In the genomic region with DNA sequence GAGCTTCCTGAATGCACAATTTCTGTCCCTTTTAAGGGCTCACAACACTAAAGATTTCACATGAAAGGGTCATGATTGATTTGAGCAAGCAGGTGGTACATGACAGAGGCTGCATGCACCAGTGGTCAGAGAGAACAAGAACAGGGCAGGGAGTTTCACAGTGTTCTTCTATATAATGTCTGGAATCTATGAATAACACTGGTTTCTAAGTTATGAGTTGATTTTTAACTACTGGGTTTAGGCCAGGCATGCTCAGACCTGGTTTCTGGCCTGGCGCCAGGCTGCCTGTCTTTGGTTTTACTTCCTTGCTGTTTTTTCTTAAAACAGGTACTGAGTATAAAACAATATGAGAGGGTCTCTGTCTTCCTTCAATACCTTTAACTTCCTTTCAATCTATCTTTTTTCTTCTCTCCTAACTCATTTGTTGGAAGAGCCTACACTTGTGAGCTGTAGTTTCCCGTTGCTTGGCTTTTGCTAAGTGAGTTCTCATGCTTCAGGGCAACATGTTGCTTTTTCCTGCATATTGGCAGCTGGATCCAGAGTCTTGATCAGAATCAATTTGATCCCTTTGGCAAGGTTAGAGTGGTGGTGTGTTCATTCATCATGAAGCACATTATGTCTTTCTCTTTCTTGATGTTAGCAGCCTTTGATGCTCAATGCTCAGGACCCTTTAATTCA, we compare ENCODE assay signal across 12 cellular contexts. TPM values are rescaled to one million over a fixed set of nuclear protein-coding genes. Genes with fewer than 3 reads are reported as not detected.
A peak's percentile ranks its signal among the peaks of the same experiment; 100 is the strongest.
DNase-seq lines count a peak whose midpoint lies in the region; ATAC-seq, FAIRE-seq and TF ChIP-seq lines count a peak whose summit lies in the region.
"Had no signal": no experiment of that assay in that cellular context is flagged by ENCODE, and none has a peak within 500 bp of the region (broad histone marks: within the 10 kb centered on the region; RNA-seq: fewer than 3 reads in every experiment).

No MANE protein-coding gene starts in this region.

- H3K4me3 Mint-ChIP-seq in WTC11: no peak overlapping the region
- no peak overlapping the region for H3K4me3 Mint-ChIP-seq in stimulated activated naive CD8-positive, alpha-beta T cell treated with anti-CD3 and anti-CD28 coated beads, Interleukin-15, amount 100 ng/mL, for 72 hours
- H3K4me3 Mint-ChIP-seq in progenitor cell of endocrine pancreas (ENCODE audit: low read depth): no peak overlapping the region
- no peak overlapping the region for H3K4me3 Mint-ChIP-seq in effector memory CD8-positive, alpha-beta T cell

- no peak overlapping the region for H4K5ac ChIP-seq in H1 (ENCODE audit: insufficient read length, low read depth, low read length)

- no peaks in the 10 kb centered on the region for H3K9me3 ChIP-seq in H1 (ENCODE audit: insufficient read depth in 2 of 2, low read depth in 1 of 2, low read length in 1 of 2)
- H3K9me3 ChIP-seq: tibial nerve had no signal

- no peak overlapping the region for H3K4me2 ChIP-seq in H1 (ENCODE audit: insufficient read depth in 1 of 2, low read depth in 2 of 2, low read length in 2 of 2)
- H3K4me2 ChIP-seq: BLaER1 treated with 17β-estradiol and CSF1 and Interleukin-3, amounts not matched to agents 10 nM and 100 nM had no signal

- no peak overlapping the region for H2BK5ac ChIP-seq in H1 (ENCODE audit: low read depth, low read length)

- ATAC-seq in GM21515 (IDR thresholded peaks at IDR 0.05; ENCODE audit: unreplicated experiment) (peak; percentile 57), HG03342 (IDR thresholded peaks at IDR 0.05; ENCODE audit: unreplicated experiment) (peak; percentile 58), WTC11 (no peak)
- no peak for ATAC-seq in stimulated activated naive CD8-positive, alpha-beta T cell treated with anti-CD3 and anti-CD28 coated beads, Interleukin-15, amount 100 ng/mL, for 72 hours
- no peak for ATAC-seq in effector memory CD8-positive, alpha-beta T cell (replicated peaks)

- H3K27ac Mint-ChIP-seq in WTC11 (no peak overlapping the region; the same call in none of the 2 replicates), progenitor cell of endocrine pancreas (no peak overlapping the region)
- H3K27ac Mint-ChIP-seq in stimulated activated naive CD8-positive, alpha-beta T cell treated with anti-CD3 and anti-CD28 coated beads, Interleukin-15, amount 100 ng/mL, for 72 hours: no peak overlapping the region
- H3K27ac Mint-ChIP-seq in effector memory CD8-positive, alpha-beta T cell: no peak overlapping the region

- no peaks in the 10 kb centered on the region for H3K79me2 ChIP-seq in H1 (ENCODE audit: control insufficient read depth in 1 of 2, insufficient read depth in 2 of 2, low read length in 2 of 2)

- no peak overlapping the region for H3K14ac ChIP-seq in H1 (ENCODE audit: insufficient read length)

- H3K23ac ChIP-seq in H1 (ENCODE audit: insufficient read length): no peak overlapping the region

- H3K27me3 Mint-ChIP-seq in WTC11 (ENCODE audit: low read depth): no peaks in the 10 kb centered on the region; the same call in 1 of the 2 replicates
- peaks cover 31% of the 10 kb centered on the region for H3K27me3 Mint-ChIP-seq in stimulated activated naive CD8-positive, alpha-beta T cell treated with anti-CD3 and anti-CD28 coated beads, Interleukin-15, amount 100 ng/mL, for 72 hours
- no peaks in the 10 kb centered on the region for H3K27me3 Mint-ChIP-seq in progenitor cell of endocrine pancreas
- peaks cover 53% of the 10 kb centered on the region in 2 donors for H3K27me3 Mint-ChIP-seq in effector memory CD8-positive, alpha-beta T cell

- H3K79me1 ChIP-seq in H1 (ENCODE audit: low read depth, low read length): no peaks in the 10 kb centered on the region

- H2BK20ac ChIP-seq in H1 (ENCODE audit: low read length): no peak overlapping the region

- H3K36me3 Mint-ChIP-seq in WTC11 (no peaks in the 10 kb centered on the region; the same call in 1 of the 2 replicates), progenitor cell of endocrine pancreas (ENCODE audit: insufficient read depth) (no peaks in the 10 kb centered on the region)
- H3K36me3 Mint-ChIP-seq in effector memory CD8-positive, alpha-beta T cell (ENCODE audit: insufficient read depth): no peaks in the 10 kb centered on the region

- H3K27ac ChIP-seq in H1 (ENCODE audit: low read depth, low read length): no peak overlapping the region
- H3K27ac ChIP-seq: BLaER1 treated with 17β-estradiol and CSF1 and Interleukin-3, amounts not matched to agents 10 nM and 100 nM; left ventricle myocardium inferior; tibial nerve had no signal

- H3K23me2 ChIP-seq in H1 (ENCODE audit: low read depth, low read length): peaks cover 1% of the 10 kb centered on the region; the same call in 1 of the 2 replicates

- no peak for TF ChIP-seq POLR2A in H1 (IDR thresholded peaks at IDR 0.05; ENCODE audit: control extremely low read depth in 1 of 2, low read depth in 2 of 2, low read length in 2 of 2)

- TF ChIP-seq CTCF in GM12864 (IDR thresholded peaks at IDR 0.05; ENCODE audit: low read depth, low read length, missing control alignments): no peak
- TF ChIP-seq CTCF in H1 (IDR thresholded peaks at IDR 0.05; ENCODE audit: control extremely low read depth in 1 of 3, insufficient read depth in 1 of 3, low read depth in 1 of 3, low read length in 3 of 3): no peak
- TF ChIP-seq CTCF in WTC11 (IDR thresholded peaks at IDR 0.05): no peak
- TF ChIP-seq CTCF in progenitor cell of endocrine pancreas (IDR thresholded peaks at IDR 0.05; ENCODE audit: unreplicated experiment): no peak

- H4K91ac ChIP-seq in H1 (replicated peaks; ENCODE audit: insufficient read length, low read length): no peak overlapping the region

- no peak overlapping the region for H3K18ac ChIP-seq in H1 (ENCODE audit: extremely low read depth, low read length)

- H3K9ac ChIP-seq in H1 (replicated peaks in 1 of 4; ENCODE audit: extremely low read depth in 1 of 4, low read depth in 3 of 4, low read length in 3 of 4): no peak overlapping the region; a peak in 1 of 7 replicates
- H3K9ac ChIP-seq: BLaER1 treated with 17β-estradiol and CSF1 and Interleukin-3, amounts not matched to agents 10 nM and 100 nM had no signal

- H3K36me3 ChIP-seq in H1 (ENCODE audit: control insufficient read depth in 2 of 4, insufficient read depth in 4 of 4, low read length in 3 of 4): no peaks in the 10 kb centered on the region
- H3K36me3 ChIP-seq: BLaER1 treated with 17β-estradiol and CSF1 and Interleukin-3, amounts not matched to agents 10 nM and 100 nM; left ventricle myocardium inferior; tibial nerve had no signal

- no peaks in the 10 kb centered on the region for H3K27me3 ChIP-seq in H1 (replicated peaks in 1 of 4; ENCODE audit: control insufficient read depth in 3 of 4, extremely low read depth in 1 of 4, insufficient read depth in 3 of 4, low read length in 3 of 4)
- H3K27me3 ChIP-seq: BLaER1 treated with 17β-estradiol and CSF1 and Interleukin-3, amounts not matched to agents 10 nM and 100 nM; tibial nerve had no signal

- H3K4me1 Mint-ChIP-seq in WTC11 (peaks cover 9% of the 10 kb centered on the region), progenitor cell of endocrine pancreas (ENCODE audit: low read depth) (no peaks in the 10 kb centered on the region)
- no peaks in the 10 kb centered on the region for H3K4me1 Mint-ChIP-seq in stimulated activated naive CD8-positive, alpha-beta T cell treated with anti-CD3 and anti-CD28 coated beads, Interleukin-15, amount 100 ng/mL, for 72 hours
- no peaks in the 10 kb centered on the region for H3K4me1 Mint-ChIP-seq in effector memory CD8-positive, alpha-beta T cell (ENCODE audit: low read depth in 2 of 2)

- H2BK15ac ChIP-seq in H1 (ENCODE audit: low read length): no peak overlapping the region

- WGBS in H1 (ENCODE audit: extremely low coverage in 1 of 2, insufficient coverage in 1 of 2, insufficient read length in 1 of 2, insufficient replicate concordance in 2 of 2, low coverage in 1 of 2, low lambda C conversion rate in 2 of 2, missing lambda C conversion rate in 1 of 2), 2 experiments: 85% methylated on average over 2 of the region's 2 CpGs; no CpG with 5 or more reads in 1 of the 2 experiments

- no peaks in the 10 kb centered on the region for H4K20me1 ChIP-seq in H1 (replicated peaks in 1 of 2; ENCODE audit: control insufficient read depth in 1 of 2, insufficient read depth in 2 of 2, low read length in 2 of 2)
- H4K20me1 ChIP-seq: BLaER1 treated with 17β-estradiol and CSF1 and Interleukin-3, amounts not matched to agents 10 nM and 100 nM had no signal

- POLR2A ChIA-PET in H1 (lab: Charles Lee; ENCODE audit: partially characterized antibody): no interaction called here
- POLR2A ChIA-PET in WTC11 (lab: Charles Lee): interaction anchor here (0.5 kb wide), 1 partner anchor 490 kb away, joined by 4 read pairs; no protein-coding TSS in a partner anchor

- no peak for TF ChIP-seq RAD21 in H1 (IDR thresholded peaks at IDR 0.05 in 1 of 2, conservative IDR thresholded peaks at IDR 0.05 in 1 of 2; ENCODE audit: low read depth in 2 of 2, low read length in 2 of 2)

- CTCF ChIA-PET in H1 (lab: Charles Lee; ENCODE audit: partially characterized antibody): no interaction called here
- CTCF ChIA-PET in WTC11 (lab: Charles Lee): interaction anchor here (1.0 kb wide), 1 partner anchor 116 kb away, joined by 4 read pairs; no protein-coding TSS in a partner anchor

- DNase-seq in GM12864 (ENCODE audit: low read depth) (peak; percentile 71), H1 (ENCODE audit: low read depth in 1 of 2, low spot score in 2 of 2) (no peak), WTC11 (ENCODE audit: low spot score) (no peak), progenitor cell of endocrine pancreas (ENCODE audit: low spot score, unreplicated experiment) (no peak)
- no peak for DNase-seq in stimulated activated naive CD8-positive, alpha-beta T cell treated with anti-CD3 and anti-CD28 coated beads, Interleukin-15, amount 100 ng/mL, for 72 hours
- DNase-seq in effector memory CD8-positive, alpha-beta T cell: no peak
- DNase-seq: left ventricle myocardium inferior, NCI-H1092 had no signal

- no peak for TF ChIP-seq EP300 in H1 (IDR thresholded peaks at IDR 0.05; ENCODE audit: borderline replicate concordance in 1 of 2, low read depth in 2 of 2, low read length in 2 of 2)

- H4K8ac ChIP-seq in H1 (ENCODE audit: extremely low read depth, insufficient read depth, low read length): no peak overlapping the region

- no peak overlapping the region for H3K4me3 ChIP-seq in GM12864 (ENCODE audit: low read depth, low read length)
- H3K4me3 ChIP-seq in H1 (ENCODE audit: extremely low read depth in 1 of 4, insufficient read depth in 2 of 4, low read depth in 3 of 4, low read length in 4 of 4): no peak overlapping the region
- H3K4me3 ChIP-seq: BLaER1 treated with 17β-estradiol and CSF1 and Interleukin-3, amounts not matched to agents 10 nM and 100 nM; left ventricle myocardium inferior; tibial nerve had no signal

- no peak overlapping the region for H3K56ac ChIP-seq in H1 (replicated peaks; ENCODE audit: insufficient read length, low read depth, low read length)

- no peak overlapping the region for H2BK12ac ChIP-seq in H1 (ENCODE audit: low read depth, low read length)

- H3K9me3 Mint-ChIP-seq in WTC11 (peaks cover 20% of the 10 kb centered on the region), progenitor cell of endocrine pancreas (ENCODE audit: low read depth) (peaks cover 4% of the 10 kb centered on the region)
- peaks cover 0 to 18% of the 10 kb centered on the region in 2 donors for H3K9me3 Mint-ChIP-seq in stimulated activated naive CD8-positive, alpha-beta T cell treated with anti-CD3 and anti-CD28 coated beads, Interleukin-15, amount 100 ng/mL, for 72 hours
- H3K9me3 Mint-ChIP-seq in effector memory CD8-positive, alpha-beta T cell: peaks cover 0 to 2% of the 10 kb centered on the region in 2 donors

- H2AFZ ChIP-seq in H1 (ENCODE audit: low read length): peak overlapping the region; percentile 83; the same call in 1 of the 2 replicates

- no peak for FAIRE-seq in H1 (lab: Jason Lieb, UNC)

- H3K4ac ChIP-seq in H1 (replicated peaks; ENCODE audit: insufficient read length, low read depth, low read length): no peak overlapping the region

- H2AK5ac ChIP-seq in H1 (ENCODE audit: low read depth, low read length): no peak overlapping the region

- H2BK120ac ChIP-seq in H1 (replicated peaks; ENCODE audit: low read depth, low read length): no peak overlapping the region

- no peaks in the 10 kb centered on the region for H3K4me1 ChIP-seq in H1 (replicated peaks in 1 of 4; ENCODE audit: control insufficient read depth in 3 of 4, insufficient read depth in 4 of 4, low read length in 3 of 4)
- H3K4me1 ChIP-seq: BLaER1 treated with 17β-estradiol and CSF1 and Interleukin-3, amounts not matched to agents 10 nM and 100 nM; left ventricle myocardium inferior; tibial nerve had no signal

RNA-seq across cellular contexts. Expression of a gene that starts 38.5 kb away (rescaled TPM):
- 0.33 and 0.58 TPM in 2 replicates for total RNA-seq in H1 (2021; fragmentation: NEBNext Ultra II Directional; extraction: Animal tissue kit (Norgen Biotek cat#: 25700))
- polyA plus RNA-seq in H1 (2011; rRNA removed): 0.02 and 0.05 TPM in 2 replicates
- 0.13 TPM for polyA plus RNA-seq in H1 (2011; cell fraction: cytosol; rRNA removed)
- polyA plus RNA-seq in H1 (2011; cell fraction: nucleus; rRNA removed): not detected
- polyA plus RNA-seq in H1 (2012, experiment 1 of 2): 0.03 to 0.28 TPM (median 0.08 TPM) in 4 replicates
- polyA plus RNA-seq in H1 (2012, experiment 2 of 2): not detected
- 0.10 TPM for polyA plus RNA-seq in H1 (2013, experiment 1 of 2)
- polyA plus RNA-seq in H1 (2013, experiment 2 of 2): 0.11 TPM
- 0.12 and 0.47 TPM in 2 replicates for polyA minus RNA-seq in H1 (2011; rRNA and poly(A)+ RNA removed)
- polyA minus RNA-seq in H1 (2011; cell fraction: cytosol; rRNA and poly(A)+ RNA removed): 1.5 TPM
- polyA minus RNA-seq in H1 (2011; cell fraction: nucleus; rRNA and poly(A)+ RNA removed): 1.5 TPM
- total RNA-seq in WTC11 (2021) (0.18 to 0.80 TPM (median 0.28 TPM) in 3 replicates), progenitor cell of endocrine pancreas (4.6 and 5.0 TPM in 2 replicates)

Comparison
In these comparisons a context has a peak if more than half of its experiments do, and no peak if none do; other contexts are left out.
1. ATAC-seq: peak in GM21515 (single experiment) and HG03342 (single experiment); none in WTC11 (single experiment), stimulated activated naive CD8-positive, alpha-beta T cell treated with anti-CD3 and anti-CD28 coated beads, Interleukin-15, amount 100 ng/mL, for 72 hours (single experiment) and effector memory CD8-positive, alpha-beta T cell (single experiment).